Comparison of ENCODE assay signal across 9 cellular contexts in the genomic region with DNA sequence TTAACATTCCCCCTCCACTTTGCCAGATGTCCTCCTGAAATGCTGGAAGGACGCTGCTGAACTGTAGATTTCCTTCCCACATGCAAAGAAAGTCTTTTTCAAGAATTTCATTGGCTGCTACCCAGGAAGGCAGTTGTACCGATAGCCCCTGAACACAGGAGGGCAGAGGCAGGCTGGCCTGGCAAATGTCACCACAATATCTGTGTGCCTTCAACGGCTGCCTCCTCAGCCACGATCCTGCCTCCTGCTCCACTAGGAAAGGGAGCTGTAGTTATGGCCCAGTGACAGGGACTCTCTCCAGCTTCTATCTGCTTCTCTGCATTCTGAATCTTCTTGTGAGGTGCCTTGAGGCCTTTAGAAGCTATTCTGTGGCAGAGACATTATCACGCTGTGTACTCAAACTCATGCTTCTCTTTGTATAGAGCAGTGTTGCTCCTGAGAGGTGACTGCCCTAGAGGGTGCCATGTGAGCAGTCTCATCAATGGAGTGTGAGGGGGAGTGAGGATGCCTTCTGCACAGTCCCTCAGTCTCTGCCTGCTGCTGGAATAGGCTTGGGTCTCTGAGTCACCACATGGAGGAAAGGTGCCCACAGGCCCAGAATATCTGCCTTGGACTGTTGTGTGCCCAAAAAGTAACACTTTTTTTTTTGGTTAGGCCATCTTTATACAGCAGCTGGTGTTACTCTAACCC.
DNase-seq lines count a peak whose midpoint lies in the region; ATAC-seq and TF ChIP-seq lines count a peak whose summit lies in the region.
"Had no signal": no experiment of that assay in that cellular context is flagged by ENCODE, and none has a peak within 500 bp of the region (broad histone marks: within the 10 kb centered on the region; RNA-seq: fewer than 3 reads in every experiment).

No MANE protein-coding gene starts in this region.

- no peak overlapping the region for H3K4me2 ChIP-seq in PC-9

- DNase-seq in activated T-cell treated with anti-CD3 and anti-CD28 coated beads, Interleukin-2, amount 50 U/mL, for 72 hours: peak; percentile 6
- DNase-seq in activated T-cell treated with anti-CD3 and anti-CD28 coated beads, Interleukin-2, amount 50 U/mL, for 24 hours: no peak
- peak in 1 of 2 experiments; percentile 39 for DNase-seq in PC-9
- peak; percentile 38 for DNase-seq in epithelial cell of esophagus (ENCODE audit: low read depth)
- DNase-seq in activated T-helper 1 cell treated with anti-CD3 and anti-CD28 coated beads, Interleukin-12 subunit alpha, Interleukin-12 subunit beta, Interleukin-2, Interleukin-4 antibody, amounts not matched to agents 30 ng/mL and 10 ng/mL and 1 ng/mL, durations not matched to agents 14 hours and 24 hours and 36 hours (ENCODE audit: low spot score): no peak

- no peaks in the 10 kb centered on the region for H3K4me1 Mint-ChIP-seq in activated T-cell treated with anti-CD3 and anti-CD28 coated beads, Interleukin-2, amount 50 U/mL, for 72 hours (ENCODE audit: low read depth)
- H3K4me1 Mint-ChIP-seq in activated T-cell treated with anti-CD3 and anti-CD28 coated beads, Interleukin-2, amount 50 U/mL, for 24 hours (ENCODE audit: low read depth): no peaks in the 10 kb centered on the region
- H3K4me1 Mint-ChIP-seq in activated T-helper 1 cell treated with anti-CD3 and anti-CD28 coated beads, Interleukin-12 subunit alpha, Interleukin-12 subunit beta, Interleukin-2, Interleukin-4 antibody, amounts not matched to agents 30 ng/mL and 10 ng/mL and 1 ng/mL, durations not matched to agents 14 hours and 24 hours and 36 hours (ENCODE audit: low read depth): no peaks in the 10 kb centered on the region

- H2AFZ ChIP-seq in PC-9: no peak overlapping the region

- no TSS peak for BruUV-seq in PC-9 (replicated peaks; lab: Mats Ljungman, UMichigan)

- H3K9me3 Mint-ChIP-seq in activated T-cell treated with anti-CD3 and anti-CD28 coated beads, Interleukin-2, amount 50 U/mL, for 72 hours: no peaks in the 10 kb centered on the region
- H3K9me3 Mint-ChIP-seq in activated T-cell treated with anti-CD3 and anti-CD28 coated beads, Interleukin-2, amount 50 U/mL, for 24 hours: no peaks in the 10 kb centered on the region
- no peaks in the 10 kb centered on the region for H3K9me3 Mint-ChIP-seq in activated T-helper 1 cell treated with anti-CD3 and anti-CD28 coated beads, Interleukin-12 subunit alpha, Interleukin-12 subunit beta, Interleukin-2, Interleukin-4 antibody, amounts not matched to agents 30 ng/mL and 10 ng/mL and 1 ng/mL, durations not matched to agents 14 hours and 24 hours and 36 hours
- H3K9me3 Mint-ChIP-seq: activated naive CD4-positive, alpha-beta T cell treated with anti-CD3 and anti-CD28 coated beads, Interleukin-2, amount 50 U/mL, for 72 hours had no signal

- POLR2A ChIA-PET in PC-9 (lab: Charles Lee; ENCODE audit: unreplicated experiment): no interaction called here

- CTCF ChIA-PET in PC-9 (lab: Charles Lee): no interaction called here

- no peak overlapping the region for H3K4me3 Mint-ChIP-seq in activated T-cell treated with anti-CD3 and anti-CD28 coated beads, Interleukin-2, amount 50 U/mL, for 72 hours
- no peak overlapping the region for H3K4me3 Mint-ChIP-seq in activated T-cell treated with anti-CD3 and anti-CD28 coated beads, Interleukin-2, amount 50 U/mL, for 24 hours
- no peak overlapping the region for H3K4me3 Mint-ChIP-seq in activated T-helper 1 cell treated with anti-CD3 and anti-CD28 coated beads, Interleukin-12 subunit alpha, Interleukin-12 subunit beta, Interleukin-2, Interleukin-4 antibody, amounts not matched to agents 30 ng/mL and 10 ng/mL and 1 ng/mL, durations not matched to agents 14 hours and 24 hours and 36 hours

- TF ChIP-seq CTCF in PC-9 (conservative IDR thresholded peaks at IDR 0.05): peak; percentile 53; the same call in 1 of the 2 replicates
- TF ChIP-seq CTCF in epithelial cell of esophagus (IDR thresholded peaks at IDR 0.05; ENCODE audit: insufficient read depth, low read depth, low read length, missing control alignments): peak; percentile 44

- no peak overlapping the region for H3K4me3 ChIP-seq in PC-9
- no peak overlapping the region for H3K4me3 ChIP-seq in epithelial cell of esophagus (ENCODE audit: low read length)
- H3K4me3 ChIP-seq in muscle layer of colon (ENCODE audit: low read depth in 1 of 2, low read length in 2 of 2): no peak overlapping the region

- H3K27me3 ChIP-seq in PC-9 (ENCODE audit: insufficient read depth, low read depth) (no peaks in the 10 kb centered on the region), muscle layer of colon (ENCODE audit: control insufficient read depth in 1 of 2, insufficient read depth in 2 of 2, low read length in 2 of 2) (no peaks in the 10 kb centered on the region)

- H3K36me3 ChIP-seq in PC-9 (ENCODE audit: low read depth) (no peaks in the 10 kb centered on the region), muscle layer of colon (ENCODE audit: insufficient read depth, low read length) (no peaks in the 10 kb centered on the region)

- H3K27ac Mint-ChIP-seq in activated T-cell treated with anti-CD3 and anti-CD28 coated beads, Interleukin-2, amount 50 U/mL, for 72 hours: no peak overlapping the region
- no peak overlapping the region for H3K27ac Mint-ChIP-seq in activated T-cell treated with anti-CD3 and anti-CD28 coated beads, Interleukin-2, amount 50 U/mL, for 24 hours
- H3K27ac Mint-ChIP-seq in activated T-helper 1 cell treated with anti-CD3 and anti-CD28 coated beads, Interleukin-12 subunit alpha, Interleukin-12 subunit beta, Interleukin-2, Interleukin-4 antibody, amounts not matched to agents 30 ng/mL and 10 ng/mL and 1 ng/mL, durations not matched to agents 14 hours and 24 hours and 36 hours: no peak overlapping the region
- H3K27ac Mint-ChIP-seq: activated naive CD4-positive, alpha-beta T cell treated with anti-CD3 and anti-CD28 coated beads, Interleukin-2, amount 50 U/mL, for 72 hours had no signal

- H3K9me3 ChIP-seq in PC-9 (ENCODE audit: insufficient read depth, low read depth): no peaks in the 10 kb centered on the region
- H3K9me3 ChIP-seq in muscle layer of colon (ENCODE audit: low read length): no peaks in the 10 kb centered on the region

- no peak overlapping the region for H3K27ac ChIP-seq in PC-9
- H3K27ac ChIP-seq in muscle layer of colon (ENCODE audit: low read depth, low read length): peak overlapping the region; percentile 69

- H3F3A ChIP-seq in PC-9 (ENCODE audit: insufficient read depth, low read depth): no peaks in the 10 kb centered on the region

- H3K27me3 Mint-ChIP-seq in activated T-cell treated with anti-CD3 and anti-CD28 coated beads, Interleukin-2, amount 50 U/mL, for 72 hours (ENCODE audit: low read depth): peaks cover 39% of the 10 kb centered on the region
- peaks cover 30% of the 10 kb centered on the region for H3K27me3 Mint-ChIP-seq in activated T-cell treated with anti-CD3 and anti-CD28 coated beads, Interleukin-2, amount 50 U/mL, for 24 hours
- peaks cover 14% of the 10 kb centered on the region for H3K27me3 Mint-ChIP-seq in activated T-helper 1 cell treated with anti-CD3 and anti-CD28 coated beads, Interleukin-12 subunit alpha, Interleukin-12 subunit beta, Interleukin-2, Interleukin-4 antibody, amounts not matched to agents 30 ng/mL and 10 ng/mL and 1 ng/mL, durations not matched to agents 14 hours and 24 hours and 36 hours (ENCODE audit: insufficient read depth)

- H3K4me1 ChIP-seq in PC-9 (replicated peaks; ENCODE audit: insufficient read depth) (no peaks in the 10 kb centered on the region), muscle layer of colon (ENCODE audit: insufficient read depth, low read length) (peaks cover 76% of the 10 kb centered on the region)

- no peak overlapping the region for H3K9ac ChIP-seq in muscle layer of colon (ENCODE audit: low read length)

- no peaks in the 10 kb centered on the region for H3K9me2 ChIP-seq in PC-9 (ENCODE audit: insufficient read depth)

- no peaks in the 10 kb centered on the region for H4K20me1 ChIP-seq in PC-9 (ENCODE audit: insufficient read depth)

- H3K36me3 Mint-ChIP-seq in activated T-cell treated with anti-CD3 and anti-CD28 coated beads, Interleukin-2, amount 50 U/mL, for 72 hours (ENCODE audit: insufficient read depth in 2 of 2): no peaks in the 10 kb centered on the region
- H3K36me3 Mint-ChIP-seq in activated T-cell treated with anti-CD3 and anti-CD28 coated beads, Interleukin-2, amount 50 U/mL, for 24 hours (ENCODE audit: low read depth): no peaks in the 10 kb centered on the region
- no peaks in the 10 kb centered on the region for H3K36me3 Mint-ChIP-seq in activated T-helper 1 cell treated with anti-CD3 and anti-CD28 coated beads, Interleukin-12 subunit alpha, Interleukin-12 subunit beta, Interleukin-2, Interleukin-4 antibody, amounts not matched to agents 30 ng/mL and 10 ng/mL and 1 ng/mL, durations not matched to agents 14 hours and 24 hours and 36 hours (ENCODE audit: low read depth)
- H3K36me3 Mint-ChIP-seq: activated naive CD4-positive, alpha-beta T cell treated with anti-CD3 and anti-CD28 coated beads, Interleukin-2, amount 50 U/mL, for 72 hours had no signal

- H3K79me2 ChIP-seq in PC-9 (ENCODE audit: low read depth): no peaks in the 10 kb centered on the region

- peak; percentile 38 to 51 for ATAC-seq in activated T-cell treated with anti-CD3 and anti-CD28 coated beads, Interleukin-2, amount 50 U/mL, for 72 hours (replicated peaks in 1 of 2)
- peak; percentile 59 for ATAC-seq in HG03280 (IDR thresholded peaks at IDR 0.05; ENCODE audit: unreplicated experiment)
- ATAC-seq in GM21528 (IDR thresholded peaks at IDR 0.05; ENCODE audit: low FRiP score, unreplicated experiment): no peak

- intact Hi-C loops in PC-9 (cut with micrococcal nuclease; ENCODE audit: unreplicated experiment): loop anchor here (2.0 to 10.0 kb wide), 3 partner anchors 148 to 572 kb away; a partner anchor contains a TSS
- intact Hi-C loops in activated T-helper 1 cell treated with anti-CD3 and anti-CD28 coated beads, Interleukin-12 subunit alpha, Interleukin-12 subunit beta, Interleukin-2, Interleukin-4 antibody, amounts not matched to agents 30 ng/mL and 10 ng/mL and 1 ng/mL, durations not matched to agents 14 hours and 24 hours and 36 hours (cut with micrococcal nuclease): no loop called here

Comparison
In these comparisons a context has a peak if more than half of its experiments do, and no peak if none do; other contexts are left out.
1. DNase-seq: peak in activated T-cell treated with anti-CD3 and anti-CD28 coated beads, Interleukin-2, amount 50 U/mL, for 72 hours (2 of 2) and epithelial cell of esophagus (single experiment); none in activated T-cell treated with anti-CD3 and anti-CD28 coated beads, Interleukin-2, amount 50 U/mL, for 24 hours (single experiment) and activated T-helper 1 cell treated with anti-CD3 and anti-CD28 coated beads, Interleukin-12 subunit alpha, Interleukin-12 subunit beta, Interleukin-2, Interleukin-4 antibody, amounts not matched to agents 30 ng/mL and 10 ng/mL and 1 ng/mL, durations not matched to agents 14 hours and 24 hours and 36 hours (single experiment).